Comparison of ENCODE assay signal across 1 cellular context in the genomic region with DNA sequence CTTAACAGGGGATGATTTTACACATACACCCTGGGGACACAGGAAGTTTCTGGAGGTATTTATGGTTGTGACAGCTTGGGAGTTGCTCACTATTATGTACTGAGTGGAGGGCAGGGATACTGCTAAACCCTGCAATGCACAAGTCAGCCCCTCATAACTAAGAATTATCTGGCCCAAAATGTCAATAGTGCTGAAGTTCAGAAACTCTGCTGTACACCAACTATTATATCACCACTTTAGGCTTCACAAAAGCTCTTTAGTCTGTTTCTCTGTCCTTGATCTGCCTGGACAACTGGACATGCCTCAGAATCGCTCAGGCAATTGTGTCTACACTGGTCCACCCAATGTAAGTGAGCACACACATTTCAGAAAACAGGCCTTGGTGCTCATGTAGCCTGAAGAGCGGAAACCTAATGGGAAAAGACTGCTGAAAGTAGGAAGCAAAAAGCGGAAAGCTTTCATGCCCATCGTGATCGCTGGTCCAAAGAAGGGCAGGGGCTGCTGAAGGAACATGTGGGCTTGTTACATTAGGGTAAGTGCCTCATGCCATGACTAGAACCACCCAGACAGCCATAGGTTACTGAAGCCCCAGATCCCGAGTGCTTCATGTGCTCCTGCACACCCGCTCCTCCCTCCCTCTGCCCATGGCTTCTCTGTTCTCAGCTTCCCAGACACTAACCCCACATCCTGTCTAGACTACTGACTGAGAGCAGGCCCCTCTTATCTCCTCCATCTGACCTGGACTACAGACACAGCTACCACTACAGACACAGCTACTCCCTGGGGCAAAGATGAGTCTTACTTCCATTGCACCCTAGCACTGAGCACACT.
TF ChIP-seq lines count a peak whose summit lies in the region.

No MANE protein-coding gene starts in this region.

TF ChIP-seq in HepG2, 621 proteins besides CTCF, POLR2A, EP300 and RAD21 (continued from another document and continues in another):
- TF ChIP-seq, protein P1, sequence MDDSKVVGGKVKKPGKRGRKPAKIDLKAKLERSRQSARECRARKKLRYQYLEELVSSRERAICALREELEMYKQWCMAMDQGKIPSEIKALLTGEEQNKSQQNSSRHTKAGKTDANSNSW (CRISPR knock-in tag; IDR thresholded peaks at IDR 0.05; ENCODE audit: borderline replicate concordance) = no peak
- TF ChIP-seq KMT2A (CRISPR knock-in tag; IDR thresholded peaks at IDR 0.05) (no peak; the same call in 1 of the 2 replicates), BRD4 (CRISPR knock-in tag; IDR thresholded peaks at IDR 0.05) (no peak), U2AF2 (IDR thresholded peaks at IDR 0.05; ENCODE audit: low read depth, low read length) (no peak), STAT5B (CRISPR knock-in tag; IDR thresholded peaks at IDR 0.05) (no peak), KDM4B (CRISPR knock-in tag; IDR thresholded peaks at IDR 0.05) (no peak), ZNF230 (CRISPR knock-in tag; IDR thresholded peaks at IDR 0.05) (no peak), ZBTB38 (CRISPR knock-in tag; IDR thresholded peaks at IDR 0.05) (no peak; the same call in 1 of the 2 replicates), MAFK (conservative IDR thresholded peaks at IDR 0.05 in 1 of 2, IDR thresholded peaks at IDR 0.05 in 1 of 2; ENCODE audit: low read length in 2 of 2) (no peak), POLR2AphosphoS2 (IDR thresholded peaks at IDR 0.05; ENCODE audit: low read depth, low read length) (no peak), SP140L (CRISPR knock-in tag; IDR thresholded peaks at IDR 0.05; ENCODE audit: borderline replicate concordance) (no peak), ZNF432 (CRISPR knock-in tag; IDR thresholded peaks at IDR 0.05; ENCODE audit: borderline replicate concordance) (no peak), ZNF382 (CRISPR knock-in tag; IDR thresholded peaks at IDR 0.05; ENCODE audit: borderline replicate concordance) (no peak), MYNN (CRISPR knock-in tag; IDR thresholded peaks at IDR 0.05; ENCODE audit: low read depth) (no peak), TOE1 (CRISPR knock-in tag; IDR thresholded peaks at IDR 0.05) (no peak), FOXP1 (IDR thresholded peaks at IDR 0.05) (no peak), FOXP1 (CRISPR knock-in tag; IDR thresholded peaks at IDR 0.05) (peak; percentile 12; the same call in 1 of the 2 replicates), ATF1 (CRISPR knock-in tag; IDR thresholded peaks at IDR 0.05) (peak; percentile 38), TAF1 (CRISPR knock-in tag; IDR thresholded peaks at IDR 0.05) (no peak), ZBTB42 (CRISPR knock-in tag; IDR thresholded peaks at IDR 0.05) (no peak), KLF13 (CRISPR knock-in tag; IDR thresholded peaks at IDR 0.05) (no peak), ZNF660 (CRISPR knock-in tag; IDR thresholded peaks at IDR 0.05; ENCODE audit: borderline replicate concordance, low read depth) (no peak), ZNF12 (CRISPR knock-in tag; IDR thresholded peaks at IDR 0.05) (0 out of 2 replicates have a peak, but pooled peaks have one; percentile 28), HMG20A (CRISPR knock-in tag; IDR thresholded peaks at IDR 0.05; ENCODE audit: borderline replicate concordance) (peak; percentile 34; the same call in 1 of the 2 replicates), NAIF1 (CRISPR knock-in tag; IDR thresholded peaks at IDR 0.05; ENCODE audit: borderline replicate concordance) (no peak), ZNF615 (CRISPR knock-in tag; IDR thresholded peaks at IDR 0.05; ENCODE audit: borderline replicate concordance) (no peak)
- TF ChIP-seq, protein P2, sequence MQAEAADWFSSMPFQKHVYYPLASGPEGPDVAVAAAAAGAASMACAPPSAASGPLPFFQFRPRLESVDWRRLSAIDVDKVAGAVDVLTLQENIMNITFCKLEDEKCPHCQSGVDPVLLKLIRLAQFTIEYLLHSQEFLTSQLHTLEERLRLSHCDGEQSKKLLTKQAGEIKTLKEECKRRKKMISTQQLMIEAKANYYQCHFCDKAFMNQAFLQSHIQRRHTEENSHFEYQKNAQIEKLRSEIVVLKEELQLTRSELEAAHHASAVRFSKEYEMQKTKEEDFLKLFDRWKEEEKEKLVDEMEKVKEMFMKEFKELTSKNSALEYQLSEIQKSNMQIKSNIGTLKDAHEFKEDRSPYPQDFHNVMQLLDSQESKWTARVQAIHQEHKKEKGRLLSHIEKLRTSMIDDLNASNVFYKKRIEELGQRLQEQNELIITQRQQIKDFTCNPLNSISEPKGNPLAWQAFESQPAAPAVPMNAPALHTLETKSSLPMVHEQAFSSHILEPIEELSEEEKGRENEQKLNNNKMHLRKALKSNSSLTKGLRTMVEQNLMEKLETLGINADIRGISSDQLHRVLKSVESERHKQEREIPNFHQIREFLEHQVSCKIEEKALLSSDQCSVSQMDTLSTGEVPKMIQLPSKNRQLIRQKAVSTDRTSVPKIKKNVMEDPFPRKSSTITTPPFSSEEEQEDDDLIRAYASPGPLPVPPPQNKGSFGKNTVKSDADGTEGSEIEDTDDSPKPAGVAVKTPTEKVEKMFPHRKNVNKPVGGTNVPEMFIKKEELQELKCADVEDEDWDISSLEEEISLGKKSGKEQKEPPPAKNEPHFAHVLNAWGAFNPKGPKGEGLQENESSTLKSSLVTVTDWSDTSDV (CRISPR knock-in tag; IDR thresholded peaks at IDR 0.05) = no peak
- TF ChIP-seq, protein P3, sequence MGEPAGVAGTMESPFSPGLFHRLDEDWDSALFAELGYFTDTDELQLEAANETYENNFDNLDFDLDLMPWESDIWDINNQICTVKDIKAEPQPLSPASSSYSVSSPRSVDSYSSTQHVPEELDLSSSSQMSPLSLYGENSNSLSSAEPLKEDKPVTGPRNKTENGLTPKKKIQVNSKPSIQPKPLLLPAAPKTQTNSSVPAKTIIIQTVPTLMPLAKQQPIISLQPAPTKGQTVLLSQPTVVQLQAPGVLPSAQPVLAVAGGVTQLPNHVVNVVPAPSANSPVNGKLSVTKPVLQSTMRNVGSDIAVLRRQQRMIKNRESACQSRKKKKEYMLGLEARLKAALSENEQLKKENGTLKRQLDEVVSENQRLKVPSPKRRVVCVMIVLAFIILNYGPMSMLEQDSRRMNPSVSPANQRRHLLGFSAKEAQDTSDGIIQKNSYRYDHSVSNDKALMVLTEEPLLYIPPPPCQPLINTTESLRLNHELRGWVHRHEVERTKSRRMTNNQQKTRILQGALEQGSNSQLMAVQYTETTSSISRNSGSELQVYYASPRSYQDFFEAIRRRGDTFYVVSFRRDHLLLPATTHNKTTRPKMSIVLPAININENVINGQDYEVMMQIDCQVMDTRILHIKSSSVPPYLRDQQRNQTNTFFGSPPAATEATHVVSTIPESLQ (CRISPR knock-in tag; conservative IDR thresholded peaks at IDR 0.05) = no peak
- TF ChIP-seq, protein P4, sequence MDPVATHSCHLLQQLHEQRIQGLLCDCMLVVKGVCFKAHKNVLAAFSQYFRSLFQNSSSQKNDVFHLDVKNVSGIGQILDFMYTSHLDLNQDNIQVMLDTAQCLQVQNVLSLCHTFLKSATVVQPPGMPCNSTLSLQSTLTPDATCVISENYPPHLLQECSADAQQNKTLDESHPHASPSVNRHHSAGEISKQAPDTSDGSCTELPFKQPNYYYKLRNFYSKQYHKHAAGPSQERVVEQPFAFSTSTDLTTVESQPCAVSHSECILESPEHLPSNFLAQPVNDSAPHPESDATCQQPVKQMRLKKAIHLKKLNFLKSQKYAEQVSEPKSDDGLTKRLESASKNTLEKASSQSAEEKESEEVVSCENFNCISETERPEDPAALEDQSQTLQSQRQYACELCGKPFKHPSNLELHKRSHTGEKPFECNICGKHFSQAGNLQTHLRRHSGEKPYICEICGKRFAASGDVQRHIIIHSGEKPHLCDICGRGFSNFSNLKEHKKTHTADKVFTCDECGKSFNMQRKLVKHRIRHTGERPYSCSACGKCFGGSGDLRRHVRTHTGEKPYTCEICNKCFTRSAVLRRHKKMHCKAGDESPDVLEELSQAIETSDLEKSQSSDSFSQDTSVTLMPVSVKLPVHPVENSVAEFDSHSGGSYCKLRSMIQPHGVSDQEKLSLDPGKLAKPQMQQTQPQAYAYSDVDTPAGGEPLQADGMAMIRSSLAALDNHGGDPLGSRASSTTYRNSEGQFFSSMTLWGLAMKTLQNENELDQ (CRISPR knock-in tag; IDR thresholded peaks at IDR 0.05; ENCODE audit: borderline replicate concordance) = no peak
- TF ChIP-seq, protein P5, sequence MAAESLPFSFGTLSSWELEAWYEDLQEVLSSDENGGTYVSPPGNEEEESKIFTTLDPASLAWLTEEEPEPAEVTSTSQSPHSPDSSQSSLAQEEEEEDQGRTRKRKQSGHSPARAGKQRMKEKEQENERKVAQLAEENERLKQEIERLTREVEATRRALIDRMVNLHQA (CRISPR knock-in tag; IDR thresholded peaks at IDR 0.05) = no peak
- TF ChIP-seq, protein P6, sequence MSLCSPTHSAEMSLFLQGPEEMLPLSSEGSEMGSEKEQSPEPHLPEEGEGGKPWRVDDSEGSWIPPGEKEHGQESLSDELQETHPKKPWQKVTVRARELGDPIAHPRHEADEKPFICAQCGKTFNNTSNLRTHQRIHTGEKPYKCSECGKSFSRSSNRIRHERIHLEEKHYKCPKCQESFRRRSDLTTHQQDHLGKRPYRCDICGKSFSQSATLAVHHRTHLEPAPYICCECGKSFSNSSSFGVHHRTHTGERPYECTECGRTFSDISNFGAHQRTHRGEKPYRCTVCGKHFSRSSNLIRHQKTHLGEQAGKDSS (CRISPR knock-in tag; IDR thresholded peaks at IDR 0.05; ENCODE audit: borderline replicate concordance, low read depth) = no peak; the same call in 1 of the 2 replicates
- TF ChIP-seq, protein P7, sequence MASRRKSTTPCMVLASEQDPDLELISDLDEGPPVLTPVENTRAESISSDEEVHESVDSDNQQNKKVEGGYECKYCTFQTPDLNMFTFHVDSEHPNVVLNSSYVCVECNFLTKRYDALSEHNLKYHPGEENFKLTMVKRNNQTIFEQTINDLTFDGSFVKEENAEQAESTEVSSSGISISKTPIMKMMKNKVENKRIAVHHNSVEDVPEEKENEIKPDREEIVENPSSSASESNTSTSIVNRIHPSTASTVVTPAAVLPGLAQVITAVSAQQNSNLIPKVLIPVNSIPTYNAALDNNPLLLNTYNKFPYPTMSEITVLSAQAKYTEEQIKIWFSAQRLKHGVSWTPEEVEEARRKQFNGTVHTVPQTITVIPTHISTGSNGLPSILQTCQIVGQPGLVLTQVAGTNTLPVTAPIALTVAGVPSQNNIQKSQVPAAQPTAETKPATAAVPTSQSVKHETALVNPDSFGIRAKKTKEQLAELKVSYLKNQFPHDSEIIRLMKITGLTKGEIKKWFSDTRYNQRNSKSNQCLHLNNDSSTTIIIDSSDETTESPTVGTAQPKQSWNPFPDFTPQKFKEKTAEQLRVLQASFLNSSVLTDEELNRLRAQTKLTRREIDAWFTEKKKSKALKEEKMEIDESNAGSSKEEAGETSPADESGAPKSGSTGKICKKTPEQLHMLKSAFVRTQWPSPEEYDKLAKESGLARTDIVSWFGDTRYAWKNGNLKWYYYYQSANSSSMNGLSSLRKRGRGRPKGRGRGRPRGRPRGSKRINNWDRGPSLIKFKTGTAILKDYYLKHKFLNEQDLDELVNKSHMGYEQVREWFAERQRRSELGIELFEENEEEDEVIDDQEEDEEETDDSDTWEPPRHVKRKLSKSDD (CRISPR knock-in tag; IDR thresholded peaks at IDR 0.05; ENCODE audit: low read depth) = no peak
- TF ChIP-seq, protein P8, sequence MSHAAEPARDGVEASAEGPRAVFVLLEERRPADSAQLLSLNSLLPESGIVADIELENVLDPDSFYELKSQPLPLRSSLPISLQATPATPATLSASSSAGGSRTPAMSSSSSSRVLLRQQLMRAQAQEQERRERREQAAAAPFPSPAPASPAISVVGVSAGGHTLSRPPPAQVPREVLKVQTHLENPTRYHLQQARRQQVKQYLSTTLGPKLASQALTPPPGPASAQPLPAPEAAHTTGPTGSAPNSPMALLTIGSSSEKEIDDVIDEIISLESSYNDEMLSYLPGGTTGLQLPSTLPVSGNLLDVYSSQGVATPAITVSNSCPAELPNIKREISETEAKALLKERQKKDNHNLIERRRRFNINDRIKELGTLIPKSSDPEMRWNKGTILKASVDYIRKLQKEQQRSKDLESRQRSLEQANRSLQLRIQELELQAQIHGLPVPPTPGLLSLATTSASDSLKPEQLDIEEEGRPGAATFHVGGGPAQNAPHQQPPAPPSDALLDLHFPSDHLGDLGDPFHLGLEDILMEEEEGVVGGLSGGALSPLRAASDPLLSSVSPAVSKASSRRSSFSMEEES (CRISPR knock-in tag; IDR thresholded peaks at IDR 0.05) = no peak
- TF ChIP-seq, protein P9, sequence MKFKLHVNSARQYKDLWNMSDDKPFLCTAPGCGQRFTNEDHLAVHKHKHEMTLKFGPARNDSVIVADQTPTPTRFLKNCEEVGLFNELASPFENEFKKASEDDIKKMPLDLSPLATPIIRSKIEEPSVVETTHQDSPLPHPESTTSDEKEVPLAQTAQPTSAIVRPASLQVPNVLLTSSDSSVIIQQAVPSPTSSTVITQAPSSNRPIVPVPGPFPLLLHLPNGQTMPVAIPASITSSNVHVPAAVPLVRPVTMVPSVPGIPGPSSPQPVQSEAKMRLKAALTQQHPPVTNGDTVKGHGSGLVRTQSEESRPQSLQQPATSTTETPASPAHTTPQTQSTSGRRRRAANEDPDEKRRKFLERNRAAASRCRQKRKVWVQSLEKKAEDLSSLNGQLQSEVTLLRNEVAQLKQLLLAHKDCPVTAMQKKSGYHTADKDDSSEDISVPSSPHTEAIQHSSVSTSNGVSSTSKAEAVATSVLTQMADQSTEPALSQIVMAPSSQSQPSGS (CRISPR knock-in tag; IDR thresholded peaks at IDR 0.05) = peak; percentile 42; the same call in 1 of the 2 replicates
- TF ChIP-seq, protein P10, sequence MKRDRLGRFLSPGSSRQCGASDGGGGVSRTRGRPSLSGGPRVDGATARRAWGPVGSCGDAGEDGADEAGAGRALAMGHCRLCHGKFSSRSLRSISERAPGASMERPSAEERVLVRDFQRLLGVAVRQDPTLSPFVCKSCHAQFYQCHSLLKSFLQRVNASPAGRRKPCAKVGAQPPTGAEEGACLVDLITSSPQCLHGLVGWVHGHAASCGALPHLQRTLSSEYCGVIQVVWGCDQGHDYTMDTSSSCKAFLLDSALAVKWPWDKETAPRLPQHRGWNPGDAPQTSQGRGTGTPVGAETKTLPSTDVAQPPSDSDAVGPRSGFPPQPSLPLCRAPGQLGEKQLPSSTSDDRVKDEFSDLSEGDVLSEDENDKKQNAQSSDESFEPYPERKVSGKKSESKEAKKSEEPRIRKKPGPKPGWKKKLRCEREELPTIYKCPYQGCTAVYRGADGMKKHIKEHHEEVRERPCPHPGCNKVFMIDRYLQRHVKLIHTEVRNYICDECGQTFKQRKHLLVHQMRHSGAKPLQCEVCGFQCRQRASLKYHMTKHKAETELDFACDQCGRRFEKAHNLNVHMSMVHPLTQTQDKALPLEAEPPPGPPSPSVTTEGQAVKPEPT (CRISPR knock-in tag; IDR thresholded peaks at IDR 0.05; ENCODE audit: low read depth) = no peak
- TF ChIP-seq, protein P11, sequence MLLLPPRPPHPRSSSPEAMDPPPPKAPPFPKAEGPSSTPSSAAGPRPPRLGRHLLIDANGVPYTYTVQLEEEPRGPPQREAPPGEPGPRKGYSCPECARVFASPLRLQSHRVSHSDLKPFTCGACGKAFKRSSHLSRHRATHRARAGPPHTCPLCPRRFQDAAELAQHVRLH (CRISPR knock-in tag; IDR thresholded peaks at IDR 0.05; ENCODE audit: borderline replicate concordance, low read depth) = 0 out of 2 replicates have a peak, but pooled peaks have one; percentile 10
- TF ChIP-seq, protein P12, sequence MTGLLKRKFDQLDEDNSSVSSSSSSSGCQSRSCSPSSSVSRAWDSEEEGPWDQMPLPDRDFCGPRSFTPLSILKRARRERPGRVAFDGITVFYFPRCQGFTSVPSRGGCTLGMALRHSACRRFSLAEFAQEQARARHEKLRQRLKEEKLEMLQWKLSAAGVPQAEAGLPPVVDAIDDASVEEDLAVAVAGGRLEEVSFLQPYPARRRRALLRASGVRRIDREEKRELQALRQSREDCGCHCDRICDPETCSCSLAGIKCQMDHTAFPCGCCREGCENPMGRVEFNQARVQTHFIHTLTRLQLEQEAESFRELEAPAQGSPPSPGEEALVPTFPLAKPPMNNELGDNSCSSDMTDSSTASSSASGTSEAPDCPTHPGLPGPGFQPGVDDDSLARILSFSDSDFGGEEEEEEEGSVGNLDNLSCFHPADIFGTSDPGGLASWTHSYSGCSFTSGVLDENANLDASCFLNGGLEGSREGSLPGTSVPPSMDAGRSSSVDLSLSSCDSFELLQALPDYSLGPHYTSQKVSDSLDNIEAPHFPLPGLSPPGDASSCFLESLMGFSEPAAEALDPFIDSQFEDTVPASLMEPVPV (CRISPR knock-in tag; IDR thresholded peaks at IDR 0.05) = no peak; the same call in 1 of the 2 replicates
